In genomic region chr6:6690144-6690483, GRCh38 we compare ENCODE assay signal across 19 cellular contexts.
DNase-seq lines count a peak whose midpoint lies in the region; ATAC-seq and TF ChIP-seq lines count a peak whose summit lies in the region.
"Had no signal": no experiment of that assay in that cellular context is flagged by ENCODE, and none has a peak within 500 bp of the region (broad histone marks: within the 10 kb centered on the region; RNA-seq: fewer than 3 reads in every experiment).

No MANE protein-coding gene starts in this region.

- H3K4me1 ChIP-seq in mucosa of rectum (ENCODE audit: control insufficient read depth in 2 of 2, insufficient read depth in 2 of 2, low read length in 2 of 2) (peaks cover 31 to 46% of the 10 kb centered on the region in 2 donors), tibial nerve (peaks cover 0 to 48% (median 24%) of the 10 kb centered on the region in 4 donors)

- peaks cover 5 to 7% of the 10 kb centered on the region in 2 donors for H3K9me3 ChIP-seq in mucosa of rectum (ENCODE audit: control insufficient read depth in 2 of 2, low read length in 2 of 2)
- H3K9me3 ChIP-seq in tibial nerve = peaks cover 0 to 4% (median 0%) of the 10 kb centered on the region in 4 donors
- H3K9me3 ChIP-seq: adrenal gland, tibial artery had no signal

- intact Hi-C loops in dendritic cell treated with granulocyte-macrophage colony-stimulating factor and Interleukin-4, amounts not matched to agents 40 ng/mL and 50 ng/mL, for 4 days (cut with micrococcal nuclease) = no loop called here

- TF ChIP-seq POLR2A in tibial nerve (IDR thresholded peaks at IDR 0.05) = no peak

- H3K27me3 ChIP-seq in mucosa of rectum (ENCODE audit: control insufficient read depth in 2 of 2, insufficient read depth in 2 of 2, low read length in 2 of 2) = no peaks in the 10 kb centered on the region
- no peaks in the 10 kb centered on the region for H3K27me3 ChIP-seq in tibial nerve
- H3K27me3 ChIP-seq: adrenal gland had no signal

- peaks cover 21% of the 10 kb centered on the region for H3K36me3 Mint-ChIP-seq in dendritic cell treated with granulocyte-macrophage colony-stimulating factor and Interleukin-4, amounts not matched to agents 40 ng/mL and 50 ng/mL, for 4 days (ENCODE audit: low read depth)
- H3K36me3 Mint-ChIP-seq in progenitor cell of endocrine pancreas (ENCODE audit: insufficient read depth) = no peaks in the 10 kb centered on the region

- H3K36me3 ChIP-seq in mucosa of rectum (ENCODE audit: control insufficient read depth in 2 of 2, insufficient read depth in 2 of 2, low read length in 2 of 2) (no peaks in the 10 kb centered on the region), tibial nerve (no peaks in the 10 kb centered on the region)
- H3K36me3 ChIP-seq: adrenal gland, tibial artery had no signal

- H3K4me3 Mint-ChIP-seq in dendritic cell treated with granulocyte-macrophage colony-stimulating factor and Interleukin-4, amounts not matched to agents 40 ng/mL and 50 ng/mL, for 4 days = no peak overlapping the region
- no peak overlapping the region for H3K4me3 Mint-ChIP-seq in progenitor cell of endocrine pancreas (ENCODE audit: low read depth)
- H3K4me3 Mint-ChIP-seq: activated CD8-positive, alpha-beta memory T cell treated with anti-CD3 and anti-CD28 coated beads, Interleukin-2, amount 10 ng/mL, durations not matched to agents 7 days and 5 days; B cell; endodermal cell had no signal

- H3K4me1 Mint-ChIP-seq in dendritic cell treated with granulocyte-macrophage colony-stimulating factor and Interleukin-4, amounts not matched to agents 40 ng/mL and 50 ng/mL, for 4 days (ENCODE audit: low read depth) = peaks cover 84% of the 10 kb centered on the region
- peaks cover 37% of the 10 kb centered on the region for H3K4me1 Mint-ChIP-seq in progenitor cell of endocrine pancreas (ENCODE audit: low read depth)

- no peak for ATAC-seq in GM21526 (IDR thresholded peaks at IDR 0.05; ENCODE audit: low FRiP score, unreplicated experiment)
- ATAC-seq: activated CD8-positive, alpha-beta memory T cell treated with anti-CD3 and anti-CD28 coated beads, Interleukin-2, amount 10 ng/mL, durations not matched to agents 7 days and 5 days; GM12878; HepG2 had no signal

- peak; percentile 45 for DNase-seq in activated CD8-positive, alpha-beta memory T cell treated with anti-CD3 and anti-CD28 coated beads for 24 hours
- no peak for DNase-seq in activated CD8-positive, alpha-beta memory T cell treated with anti-CD3 and anti-CD28 coated beads, Interleukin-2, amount 50 U/mL, for 48 hours
- DNase-seq in tibial nerve (ENCODE audit: low spot score in 2 of 2) (no peak), epidermal melanocyte (ENCODE audit: insufficient read length, low spot score) (no peak), progenitor cell of endocrine pancreas (ENCODE audit: low spot score, unreplicated experiment) (no peak)
- DNase-seq: activated CD8-positive, alpha-beta memory T cell treated with anti-CD3 and anti-CD28 coated beads, Interleukin-2, amount 10 ng/mL, durations not matched to agents 7 days and 5 days; adrenal gland; endodermal cell; foreskin melanocyte; NCI-H1930; T-helper 9 cell; tibial artery had no signal

- no peaks in the 10 kb centered on the region for H3K27me3 Mint-ChIP-seq in dendritic cell treated with granulocyte-macrophage colony-stimulating factor and Interleukin-4, amounts not matched to agents 40 ng/mL and 50 ng/mL, for 4 days
- H3K27me3 Mint-ChIP-seq in progenitor cell of endocrine pancreas = peaks cover 3% of the 10 kb centered on the region

- H3K27ac Mint-ChIP-seq in dendritic cell treated with granulocyte-macrophage colony-stimulating factor and Interleukin-4, amounts not matched to agents 40 ng/mL and 50 ng/mL, for 4 days = peak overlapping the region; percentile 78
- H3K27ac Mint-ChIP-seq in progenitor cell of endocrine pancreas = no peak overlapping the region
- H3K27ac Mint-ChIP-seq: activated CD8-positive, alpha-beta memory T cell treated with anti-CD3 and anti-CD28 coated beads, Interleukin-2, amount 10 ng/mL, durations not matched to agents 7 days and 5 days; B cell; endodermal cell had no signal

- WGBS in tibial nerve, 2 donors = 89 to 100% methylated on average over 1 to 2 of the region's 2 CpGs

- H3K4me3 ChIP-seq in mucosa of rectum (ENCODE audit: low read length in 2 of 2) = no peak overlapping the region
- no peak overlapping the region for H3K4me3 ChIP-seq in tibial nerve
- H3K4me3 ChIP-seq: adrenal gland, GM12878, tibial artery had no signal

- H3K9ac ChIP-seq in mucosa of rectum (ENCODE audit: low read depth in 1 of 2, low read length in 2 of 2) = no peak overlapping the region

- peak overlapping the region; percentile 61 to 92 for H3K27ac ChIP-seq in mucosa of rectum (ENCODE audit: low read depth in 2 of 2, low read length in 2 of 2)
- peak overlapping the region in 3 of 4 donors; percentile 15 to 83 (median 76) for H3K27ac ChIP-seq in tibial nerve
- H3K27ac ChIP-seq: 22Rv1, tibial artery had no signal

- TF ChIP-seq CTCF in tibial nerve (IDR thresholded peaks at IDR 0.05) = no peak
- TF ChIP-seq CTCF in progenitor cell of endocrine pancreas (IDR thresholded peaks at IDR 0.05; ENCODE audit: unreplicated experiment) = no peak

- H3K9me3 Mint-ChIP-seq in dendritic cell treated with granulocyte-macrophage colony-stimulating factor and Interleukin-4, amounts not matched to agents 40 ng/mL and 50 ng/mL, for 4 days = peaks cover 15% of the 10 kb centered on the region
- no peaks in the 10 kb centered on the region for H3K9me3 Mint-ChIP-seq in progenitor cell of endocrine pancreas (ENCODE audit: low read depth)

- TF ChIP-seq EP300 in tibial nerve (IDR thresholded peaks at IDR 0.05) = no peak
